Comparison of ENCODE assay signal across 15 cellular contexts in the genomic region with DNA sequence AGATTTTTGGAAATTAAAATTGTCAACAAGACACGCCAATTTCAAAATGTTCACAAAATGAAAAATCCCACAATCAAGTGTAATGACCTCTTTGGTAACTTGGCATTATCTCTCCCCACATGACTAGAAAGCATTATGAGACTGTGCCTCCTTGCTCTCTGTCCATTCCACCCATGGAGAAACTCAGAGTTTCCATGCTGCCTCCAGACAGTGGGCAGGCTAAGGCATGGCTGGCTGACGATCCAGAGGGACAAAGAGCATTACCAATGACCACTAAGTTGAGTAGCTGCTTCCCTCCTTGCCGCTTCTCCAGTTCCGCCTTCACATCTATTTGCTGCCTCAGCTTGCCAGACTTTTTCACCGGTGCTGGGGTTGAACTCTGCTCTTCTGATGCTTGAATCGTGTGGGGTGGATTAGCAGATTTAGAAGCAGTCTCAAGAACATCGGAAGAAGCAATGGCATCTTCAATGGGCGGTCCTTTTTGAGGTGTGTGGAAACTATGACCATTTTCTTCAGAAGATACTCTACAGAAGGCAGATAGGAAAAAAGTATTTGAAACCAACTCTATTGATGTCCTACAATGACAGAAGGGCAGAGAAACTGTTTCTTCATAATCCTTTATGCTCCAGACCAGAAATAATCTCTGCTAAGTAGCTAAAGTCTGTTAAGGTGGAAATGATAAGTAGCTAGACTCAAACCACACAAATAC.
"Had no signal": no experiment of that assay in that cellular context is flagged by ENCODE, and none has a peak within 500 bp of the region (broad histone marks: within the 10 kb centered on the region; RNA-seq: fewer than 3 reads in every experiment).

No MANE protein-coding gene starts in this region.

- H3K27me3 ChIP-seq: heart left ventricle, left lung, right atrium auricular region, stomach had no signal

- H3K4me1 Mint-ChIP-seq: activated naive CD4-positive, alpha-beta T cell treated with anti-CD3 and anti-CD28 coated beads, Interleukin-2, amount 10 ng/mL, durations not matched to agents 7 days and 5 days had no signal

- H3K27me3 Mint-ChIP-seq: activated naive CD4-positive, alpha-beta T cell treated with anti-CD3 and anti-CD28 coated beads, Interleukin-2, amount 10 ng/mL, durations not matched to agents 7 days and 5 days; progenitor cell of endocrine pancreas had no signal

- FAIRE-seq: bronchial epithelial cell had no signal

- H3K4me1 ChIP-seq: heart left ventricle, left lung, right atrium auricular region, stomach had no signal

- H3K9me3 Mint-ChIP-seq: activated naive CD4-positive, alpha-beta T cell treated with anti-CD3 and anti-CD28 coated beads, Interleukin-2, amount 10 ng/mL, durations not matched to agents 7 days and 5 days had no signal

- H3K27ac Mint-ChIP-seq: activated naive CD4-positive, alpha-beta T cell treated with anti-CD3 and anti-CD28 coated beads, Interleukin-2, amount 10 ng/mL, durations not matched to agents 7 days and 5 days; progenitor cell of endocrine pancreas had no signal

- H3K4me3 ChIP-seq: heart left ventricle, left lung, right atrium auricular region, stomach had no signal

- H3K4me3 Mint-ChIP-seq: activated naive CD4-positive, alpha-beta T cell treated with anti-CD3 and anti-CD28 coated beads, Interleukin-2, amount 10 ng/mL, durations not matched to agents 7 days and 5 days had no signal

- H3K27ac ChIP-seq: heart left ventricle, left lung, right atrium auricular region, stomach had no signal

- DNase-seq: activated CD4-positive, alpha-beta T cell treated with anti-CD3 and anti-CD28 coated beads for 4 hours; activated naive CD4-positive, alpha-beta T cell treated with anti-CD3 and anti-CD28 coated beads, Interleukin-2, amount 10 ng/mL, durations not matched to agents 7 days and 5 days; effector CD4-positive, alpha-beta T cell; heart left ventricle; kidney; left lung; mammary epithelial cell; midbrain; stimulated activated CD4-positive, alpha-beta T cell treated with anti-CD3 and anti-CD28 coated beads, Interleukin-12 subunit alpha, Interleukin-12 subunit beta, amount 100 ng/mL, for 4 hours; stimulated activated CD4-positive, alpha-beta T cell treated with anti-CD3 and anti-CD28 coated beads, Interleukin-1b, Interleukin-23, amount 100 ng/mL, for 48 hours; stomach; trophoblast cell had no signal

- ATAC-seq: heart left ventricle had no signal

- H3K9me3 ChIP-seq: heart left ventricle, left lung, right atrium auricular region, stomach had no signal
